15 cellular contexts compared by ENCODE assay signal in genomic region chr9:104520241-104520640, GRCh38. TPM values are rescaled to one million over a fixed set of nuclear protein-coding genes. Genes with fewer than 3 reads are reported as not detected.
"Had no signal": no experiment of that assay in that cellular context is flagged by ENCODE, and none has a peak within 500 bp of the region (broad histone marks: within the 10 kb centered on the region; RNA-seq: fewer than 3 reads in every experiment).

No MANE protein-coding gene starts in this region.

RNA-seq across cellular contexts. Expression of gene OR13C4, which starts 6.8 kb away (rescaled TPM):
- total RNA-seq: activated CD4-positive, alpha-beta memory T cell treated with anti-CD3 and anti-CD28 coated beads, Interleukin-2, amount 10 ng/mL, durations not matched to agents 7 days and 5 days; activated CD4-positive, alpha-beta T cell treated with anti-CD3 and anti-CD28 coated beads for 36 hours; activated CD4-positive, alpha-beta T cell treated with anti-CD3 and anti-CD28 coated beads, Interleukin-2, amount 10 ng/mL, durations not matched to agents 7 days and 5 days; activated CD8-positive, alpha-beta memory T cell treated with anti-CD3 and anti-CD28 coated beads, Interleukin-2, amount 10 ng/mL, durations not matched to agents 7 days and 5 days; activated CD8-positive, alpha-beta T cell treated with anti-CD3 and anti-CD28 coated beads, Interleukin-2, amount 10 ng/mL, durations not matched to agents 7 days and 5 days; activated naive CD8-positive, alpha-beta T cell treated with anti-CD3 and anti-CD28 coated beads, Interleukin-2, amount 10 ng/mL, durations not matched to agents 7 days and 5 days; activated T-helper 2 cell treated with anti-CD3 and anti-CD28 coated beads, Interferon-gamma antibody, Interleukin-2, Interleukin-4, amounts not matched to agents 10 μg/mL and 5 μg/mL and 100 μg/mL, durations not matched to agents 14 hours and 24 hours and 36 hours; ascending aorta; bronchial epithelial cell; T-cell; T-helper 1 cell treated with Interleukin-12 subunit alpha and Interleukin-12 subunit beta and Interleukin-4 antibody, amounts not matched to agents 30 ng/mL and 1 ng/mL, for 36 hours; T-helper 17 cell; T-helper 2 cell treated with Interferon-gamma antibody and Interleukin-4, amounts not matched to agents 100 ng/mL and 5 ng/mL, for 36 hours had no signal
- polyA plus RNA-seq: adipose tissue, cardiac muscle cell had no signal

RNA-seq across cellular contexts. Expression of gene OR13F1, which starts 16.2 kb away (rescaled TPM):
- total RNA-seq: activated CD4-positive, alpha-beta memory T cell treated with anti-CD3 and anti-CD28 coated beads, Interleukin-2, amount 10 ng/mL, durations not matched to agents 7 days and 5 days; activated CD4-positive, alpha-beta T cell treated with anti-CD3 and anti-CD28 coated beads for 36 hours; activated CD4-positive, alpha-beta T cell treated with anti-CD3 and anti-CD28 coated beads, Interleukin-2, amount 10 ng/mL, durations not matched to agents 7 days and 5 days; activated CD8-positive, alpha-beta memory T cell treated with anti-CD3 and anti-CD28 coated beads, Interleukin-2, amount 10 ng/mL, durations not matched to agents 7 days and 5 days; activated CD8-positive, alpha-beta T cell treated with anti-CD3 and anti-CD28 coated beads, Interleukin-2, amount 10 ng/mL, durations not matched to agents 7 days and 5 days; activated naive CD8-positive, alpha-beta T cell treated with anti-CD3 and anti-CD28 coated beads, Interleukin-2, amount 10 ng/mL, durations not matched to agents 7 days and 5 days; activated T-helper 2 cell treated with anti-CD3 and anti-CD28 coated beads, Interferon-gamma antibody, Interleukin-2, Interleukin-4, amounts not matched to agents 10 μg/mL and 5 μg/mL and 100 μg/mL, durations not matched to agents 14 hours and 24 hours and 36 hours; ascending aorta; bronchial epithelial cell; cardiac muscle cell; T-cell; T-helper 1 cell treated with Interleukin-12 subunit alpha and Interleukin-12 subunit beta and Interleukin-4 antibody, amounts not matched to agents 30 ng/mL and 1 ng/mL, for 36 hours; T-helper 17 cell; T-helper 2 cell treated with Interferon-gamma antibody and Interleukin-4, amounts not matched to agents 100 ng/mL and 5 ng/mL, for 36 hours had no signal
- polyA plus RNA-seq: adipose tissue, cardiac muscle cell had no signal

RNA-seq across cellular contexts. Expression of gene OR13C3, which starts 16.4 kb away (rescaled TPM):
- total RNA-seq: activated CD4-positive, alpha-beta memory T cell treated with anti-CD3 and anti-CD28 coated beads, Interleukin-2, amount 10 ng/mL, durations not matched to agents 7 days and 5 days; activated CD4-positive, alpha-beta T cell treated with anti-CD3 and anti-CD28 coated beads for 36 hours; activated CD4-positive, alpha-beta T cell treated with anti-CD3 and anti-CD28 coated beads, Interleukin-2, amount 10 ng/mL, durations not matched to agents 7 days and 5 days; activated CD8-positive, alpha-beta memory T cell treated with anti-CD3 and anti-CD28 coated beads, Interleukin-2, amount 10 ng/mL, durations not matched to agents 7 days and 5 days; activated CD8-positive, alpha-beta T cell treated with anti-CD3 and anti-CD28 coated beads, Interleukin-2, amount 10 ng/mL, durations not matched to agents 7 days and 5 days; activated naive CD8-positive, alpha-beta T cell treated with anti-CD3 and anti-CD28 coated beads, Interleukin-2, amount 10 ng/mL, durations not matched to agents 7 days and 5 days; activated T-helper 2 cell treated with anti-CD3 and anti-CD28 coated beads, Interferon-gamma antibody, Interleukin-2, Interleukin-4, amounts not matched to agents 10 μg/mL and 5 μg/mL and 100 μg/mL, durations not matched to agents 14 hours and 24 hours and 36 hours; ascending aorta; bronchial epithelial cell; T-cell; T-helper 1 cell treated with Interleukin-12 subunit alpha and Interleukin-12 subunit beta and Interleukin-4 antibody, amounts not matched to agents 30 ng/mL and 1 ng/mL, for 36 hours; T-helper 17 cell; T-helper 2 cell treated with Interferon-gamma antibody and Interleukin-4, amounts not matched to agents 100 ng/mL and 5 ng/mL, for 36 hours had no signal
- polyA plus RNA-seq: adipose tissue, cardiac muscle cell had no signal

RNA-seq across cellular contexts. Expression of gene OR13C8, which starts 48.7 kb away (rescaled TPM):
- total RNA-seq: activated CD4-positive, alpha-beta memory T cell treated with anti-CD3 and anti-CD28 coated beads, Interleukin-2, amount 10 ng/mL, durations not matched to agents 7 days and 5 days; activated CD4-positive, alpha-beta T cell treated with anti-CD3 and anti-CD28 coated beads for 36 hours; activated CD4-positive, alpha-beta T cell treated with anti-CD3 and anti-CD28 coated beads, Interleukin-2, amount 10 ng/mL, durations not matched to agents 7 days and 5 days; activated CD8-positive, alpha-beta memory T cell treated with anti-CD3 and anti-CD28 coated beads, Interleukin-2, amount 10 ng/mL, durations not matched to agents 7 days and 5 days; activated CD8-positive, alpha-beta T cell treated with anti-CD3 and anti-CD28 coated beads, Interleukin-2, amount 10 ng/mL, durations not matched to agents 7 days and 5 days; activated naive CD8-positive, alpha-beta T cell treated with anti-CD3 and anti-CD28 coated beads, Interleukin-2, amount 10 ng/mL, durations not matched to agents 7 days and 5 days; activated T-helper 2 cell treated with anti-CD3 and anti-CD28 coated beads, Interferon-gamma antibody, Interleukin-2, Interleukin-4, amounts not matched to agents 10 μg/mL and 5 μg/mL and 100 μg/mL, durations not matched to agents 14 hours and 24 hours and 36 hours; ascending aorta; bronchial epithelial cell; cardiac muscle cell; T-cell; T-helper 1 cell treated with Interleukin-12 subunit alpha and Interleukin-12 subunit beta and Interleukin-4 antibody, amounts not matched to agents 30 ng/mL and 1 ng/mL, for 36 hours; T-helper 17 cell; T-helper 2 cell treated with Interferon-gamma antibody and Interleukin-4, amounts not matched to agents 100 ng/mL and 5 ng/mL, for 36 hours had no signal
- polyA plus RNA-seq: adipose tissue, cardiac muscle cell had no signal
